In genomic region chr16:74603848-74604247, GRCh38 we compare ENCODE assay signal across 9 cellular contexts. TPM values are rescaled to one million over a fixed set of nuclear protein-coding genes. Genes with fewer than 3 reads are reported as not detected.
DNase-seq lines count a peak whose midpoint lies in the region; ATAC-seq and TF ChIP-seq lines count a peak whose summit lies in the region.
"Had no signal": no experiment of that assay in that cellular context is flagged by ENCODE, and none has a peak within 500 bp of the region (broad histone marks: within the 10 kb centered on the region; RNA-seq: fewer than 3 reads in every experiment).

No MANE protein-coding gene starts in this region.

- POLR2A ChIA-PET in MCF 10A (lab: Yijun Ruan, JAX), result interaction anchor here (0.6 to 1.0 kb wide), 3 partner anchors 47 to 282 kb away, joined by 3 read pairs; no protein-coding TSS in a partner anchor

- CTCF ChIA-PET in MCF 10A (lab: Yijun Ruan, JAX), result interaction anchor here (0.5 to 0.6 kb wide), 2 partner anchors 16 to 28 kb away, joined by 3 to 8 read pairs; no protein-coding TSS in a partner anchor
- CTCF ChIA-PET in Calu3 (lab: Charles Lee), result interaction anchor here (0.7 kb wide), 1 partner anchor 105 kb away, joined by 3 read pairs; no protein-coding TSS in a partner anchor

- 45 to 64% (median 52%) methylated on average over 4 of the region's 4 CpGs for WGBS in heart left ventricle, 4 donors

- no peak for TF ChIP-seq POLR2A in breast epithelium (IDR thresholded peaks at IDR 0.05)
- no peak for TF ChIP-seq POLR2A in heart left ventricle (IDR thresholded peaks at IDR 0.05)

- no peak for ATAC-seq in heart left ventricle

- H3K27me3 ChIP-seq in breast epithelium, result no peaks in the 10 kb centered on the region
- H3K27me3 ChIP-seq in heart left ventricle, result no peaks in the 10 kb centered on the region

- H3K4me1 ChIP-seq in breast epithelium (peaks cover 0 to 15% of the 10 kb centered on the region in 2 donors), heart left ventricle (peaks cover 0 to 65% (median 37%) of the 10 kb centered on the region in 12 donors)

- H3K9me3 ChIP-seq in breast epithelium (no peaks in the 10 kb centered on the region), heart left ventricle (no peaks in the 10 kb centered on the region)

- H3K4me3 ChIP-seq in breast epithelium (no peak overlapping the region), heart left ventricle (peak overlapping the region in 2 of 12 donors; percentile 16 to 100)

- DNase-seq in MCF 10A (ENCODE audit: unreplicated experiment) (peak; percentile 52), breast epithelium (ENCODE audit: low spot score in 2 of 2) (no peak), iris pigment epithelial cell (ENCODE audit: low read depth) (peak; percentile 44), Calu3 (no peak), heart left ventricle (no peak), T-helper 9 cell (no peak), nucleus accumbens (lab: John Stamatoyannopoulos, UW) (no peak)

- H3K27ac ChIP-seq in breast epithelium, result no peak overlapping the region
- H3K27ac ChIP-seq in heart left ventricle, result peak overlapping the region in 1 of 12 donors; percentile 23

- H3K36me3 Mint-ChIP-seq in MCF 10A (ENCODE audit: insufficient read depth, unreplicated experiment), result no peaks in the 10 kb centered on the region
- no peaks in the 10 kb centered on the region for H3K36me3 Mint-ChIP-seq in activated naive CD8-positive, alpha-beta T cell
- peaks cover 27% of the 10 kb centered on the region for H3K36me3 Mint-ChIP-seq in Calu3 (ENCODE audit: insufficient read depth, unreplicated experiment)

- BruUV-seq in MCF 10A (replicated peaks; lab: Mats Ljungman, UMichigan), result no TSS peak
- no TSS peak for BruUV-seq in Calu3 (replicated peaks; lab: Mats Ljungman, UMichigan)

- intact Hi-C loops in MCF 10A (cut with micrococcal nuclease), result no loop called here
- intact Hi-C loops in breast epithelium (cut with DNase I; ENCODE audit: low total_unique reads), result no loop called here
- intact Hi-C loops in Calu3 (cut with micrococcal nuclease; ENCODE audit: unreplicated experiment), result loop anchor here (5.0 kb wide), 1 partner anchor 47 kb away; no protein-coding TSS in a partner anchor
- intact Hi-C loops in heart left ventricle (cut with DNase I), result loop anchor here in 1 of 10 donors (10.0 kb wide), 1 partner anchor 99 kb away; no protein-coding TSS in a partner anchor

- H3K9me3 Mint-ChIP-seq in MCF 10A (ENCODE audit: unreplicated experiment), result no peaks in the 10 kb centered on the region
- H3K9me3 Mint-ChIP-seq in activated naive CD8-positive, alpha-beta T cell (ENCODE audit: low read depth), result no peaks in the 10 kb centered on the region
- no peaks in the 10 kb centered on the region for H3K9me3 Mint-ChIP-seq in Calu3 (ENCODE audit: low read depth, unreplicated experiment)

- no peaks in the 10 kb centered on the region for H3K27me3 Mint-ChIP-seq in MCF 10A (ENCODE audit: insufficient read depth, unreplicated experiment)
- no peaks in the 10 kb centered on the region for H3K27me3 Mint-ChIP-seq in activated naive CD8-positive, alpha-beta T cell
- H3K27me3 Mint-ChIP-seq in Calu3 (ENCODE audit: unreplicated experiment), result no peaks in the 10 kb centered on the region
- H3K27me3 Mint-ChIP-seq: B cell had no signal

- H3K4me3 Mint-ChIP-seq in MCF 10A (ENCODE audit: unreplicated experiment) (peak overlapping the region; percentile 89), Calu3 (ENCODE audit: low read depth, unreplicated experiment) (no peak overlapping the region)
- H3K4me3 Mint-ChIP-seq in activated naive CD8-positive, alpha-beta T cell, result peak overlapping the region; percentile 96

- H3K36me3 ChIP-seq in breast epithelium, result no peaks in the 10 kb centered on the region
- H3K36me3 ChIP-seq in heart left ventricle, result no peaks in the 10 kb centered on the region

- TF ChIP-seq CTCF in MCF 10A (IDR thresholded peaks at IDR 0.05; ENCODE audit: unreplicated experiment) (no peak), breast epithelium (IDR thresholded peaks at IDR 0.05) (no peak), Calu3 (IDR thresholded peaks at IDR 0.05; ENCODE audit: unreplicated experiment) (no peak), heart left ventricle (IDR thresholded peaks at IDR 0.05) (no peak)

- no peak overlapping the region for H3K27ac Mint-ChIP-seq in MCF 10A (ENCODE audit: low read depth, unreplicated experiment)
- peak overlapping the region; percentile 89 for H3K27ac Mint-ChIP-seq in activated naive CD8-positive, alpha-beta T cell
- no peak overlapping the region for H3K27ac Mint-ChIP-seq in Calu3 (ENCODE audit: unreplicated experiment)
- H3K27ac Mint-ChIP-seq: B cell had no signal

- H3K4me1 Mint-ChIP-seq in MCF 10A (ENCODE audit: insufficient read depth, unreplicated experiment) (peaks cover 34% of the 10 kb centered on the region), Calu3 (ENCODE audit: low read depth, unreplicated experiment) (peaks cover 55% of the 10 kb centered on the region)
- H3K4me1 Mint-ChIP-seq in activated naive CD8-positive, alpha-beta T cell (ENCODE audit: low read depth), result peaks cover 77% of the 10 kb centered on the region

RNA-seq across cellular contexts. Expression of gene GLG1, which starts 3.1 kb away (rescaled TPM):
- total RNA-seq in MCF 10A (2022) (99.1 and 132 TPM in 2 replicates), breast epithelium (100 to 1,000 TPM; 116 to 197 (median 123) TPM), Calu3 (2022) (130 and 139 TPM in 2 replicates), heart left ventricle (100 to 1,000 TPM in 6 of 9 donors, 10 to 100 TPM in 3; 86.7 to 138 (median 115) TPM)
- 10 to 100 TPM; 26.5 to 59.6 TPM for polyA plus RNA-seq in heart left ventricle

Comparison
In these comparisons a context has a peak if more than half of its experiments do, and no peak if none do; other contexts are left out.
1. DNase-seq: peak in MCF 10A (single experiment) and iris pigment epithelial cell (single experiment); none in breast epithelium (0 of 2), Calu3 (single experiment), heart left ventricle (0 of 5), T-helper 9 cell (single experiment) and nucleus accumbens (0 of 56).